Comparison of ENCODE assay signal across 2 cellular contexts in the genomic region with DNA sequence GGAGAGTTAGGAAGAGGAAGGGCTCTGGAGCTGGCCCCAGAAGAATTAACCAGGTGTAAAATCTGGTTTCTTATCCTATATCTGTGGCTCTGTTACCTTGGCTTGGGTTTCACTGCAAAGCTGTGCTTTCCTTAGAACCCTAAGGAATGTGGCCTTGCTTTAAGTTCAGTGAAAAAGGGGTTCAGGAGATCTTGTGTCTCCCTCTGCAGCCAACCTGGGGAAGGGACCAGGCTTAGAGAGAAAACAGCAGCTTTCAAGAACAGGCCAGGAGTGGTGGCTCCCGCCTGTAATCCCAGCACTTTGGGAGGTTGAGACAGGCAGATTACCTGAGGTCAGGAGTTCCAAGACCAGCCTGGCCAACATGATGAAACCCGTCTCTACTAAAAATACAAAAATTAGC.
TF ChIP-seq lines count a peak whose summit lies in the region.

No MANE protein-coding gene starts in this region.

TF ChIP-seq in IMR-90, 13 proteins besides CTCF, POLR2A, EP300 and RAD21:
- no peak for TF ChIP-seq MAZ (IDR thresholded peaks at IDR 0.05; ENCODE audit: borderline replicate concordance, low read depth, low read length)
- TF ChIP-seq MXI1 (IDR thresholded peaks at IDR 0.05; ENCODE audit: borderline replicate concordance, low read depth, low read length), result no peak
- no peak for TF ChIP-seq CHD1 (IDR thresholded peaks at IDR 0.05; ENCODE audit: low read depth, low read length)
- no peak for TF ChIP-seq RCOR1 (IDR thresholded peaks at IDR 0.05; ENCODE audit: insufficient replicate concordance, low read length)
- no peak for TF ChIP-seq SMC3 (IDR thresholded peaks at IDR 0.05; ENCODE audit: low read depth, low read length)
- TF ChIP-seq CEBPB (IDR thresholded peaks at IDR 0.05; ENCODE audit: low read depth, low read length), result no peak
- TF ChIP-seq, protein P1, sequence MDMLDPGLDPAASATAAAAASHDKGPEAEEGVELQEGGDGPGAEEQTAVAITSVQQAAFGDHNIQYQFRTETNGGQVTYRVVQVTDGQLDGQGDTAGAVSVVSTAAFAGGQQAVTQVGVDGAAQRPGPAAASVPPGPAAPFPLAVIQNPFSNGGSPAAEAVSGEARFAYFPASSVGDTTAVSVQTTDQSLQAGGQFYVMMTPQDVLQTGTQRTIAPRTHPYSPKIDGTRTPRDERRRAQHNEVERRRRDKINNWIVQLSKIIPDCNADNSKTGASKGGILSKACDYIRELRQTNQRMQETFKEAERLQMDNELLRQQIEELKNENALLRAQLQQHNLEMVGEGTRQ (IDR thresholded peaks at IDR 0.05; ENCODE audit: low read depth, low read length), result no peak
- no peak for TF ChIP-seq BHLHE40 (IDR thresholded peaks at IDR 0.05; ENCODE audit: low read depth, low read length)
- no peak for TF ChIP-seq MAFK (IDR thresholded peaks at IDR 0.05; ENCODE audit: low read depth, low read length)
- TF ChIP-seq ELK1 (IDR thresholded peaks at IDR 0.05; ENCODE audit: borderline replicate concordance, low read depth, low read length), result no peak
- no peak for TF ChIP-seq RFX5 (IDR thresholded peaks at IDR 0.05; ENCODE audit: low read depth, low read length)
- no peak for TF ChIP-seq FOS (IDR thresholded peaks at IDR 0.05; ENCODE audit: low read depth, low read length)
- no peak for TF ChIP-seq NFE2L2 (IDR thresholded peaks at IDR 0.05; ENCODE audit: low read depth, low read length)

TF ChIP-seq in GM12878, 131 proteins besides CTCF, POLR2A, EP300 and RAD21:
- TF ChIP-seq, protein P2, sequence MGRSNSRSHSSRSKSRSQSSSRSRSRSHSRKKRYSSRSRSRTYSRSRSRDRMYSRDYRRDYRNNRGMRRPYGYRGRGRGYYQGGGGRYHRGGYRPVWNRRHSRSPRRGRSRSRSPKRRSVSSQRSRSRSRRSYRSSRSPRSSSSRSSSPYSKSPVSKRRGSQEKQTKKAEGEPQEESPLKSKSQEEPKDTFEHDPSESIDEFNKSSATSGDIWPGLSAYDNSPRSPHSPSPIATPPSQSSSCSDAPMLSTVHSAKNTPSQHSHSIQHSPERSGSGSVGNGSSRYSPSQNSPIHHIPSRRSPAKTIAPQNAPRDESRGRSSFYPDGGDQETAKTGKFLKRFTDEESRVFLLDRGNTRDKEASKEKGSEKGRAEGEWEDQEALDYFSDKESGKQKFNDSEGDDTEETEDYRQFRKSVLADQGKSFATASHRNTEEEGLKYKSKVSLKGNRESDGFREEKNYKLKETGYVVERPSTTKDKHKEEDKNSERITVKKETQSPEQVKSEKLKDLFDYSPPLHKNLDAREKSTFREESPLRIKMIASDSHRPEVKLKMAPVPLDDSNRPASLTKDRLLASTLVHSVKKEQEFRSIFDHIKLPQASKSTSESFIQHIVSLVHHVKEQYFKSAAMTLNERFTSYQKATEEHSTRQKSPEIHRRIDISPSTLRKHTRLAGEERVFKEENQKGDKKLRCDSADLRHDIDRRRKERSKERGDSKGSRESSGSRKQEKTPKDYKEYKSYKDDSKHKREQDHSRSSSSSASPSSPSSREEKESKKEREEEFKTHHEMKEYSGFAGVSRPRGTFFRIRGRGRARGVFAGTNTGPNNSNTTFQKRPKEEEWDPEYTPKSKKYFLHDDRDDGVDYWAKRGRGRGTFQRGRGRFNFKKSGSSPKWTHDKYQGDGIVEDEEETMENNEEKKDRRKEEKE (IDR thresholded peaks at IDR 0.05), result no peak
- peak; percentile 18; the same call in 1 of the 2 replicates for TF ChIP-seq SMC3 (IDR thresholded peaks at IDR 0.05; ENCODE audit: borderline replicate concordance, low read length)
- no peak for TF ChIP-seq MTA3 (IDR thresholded peaks at IDR 0.05; ENCODE audit: borderline replicate concordance, low read length)
- no peak for TF ChIP-seq GATAD2B (conservative IDR thresholded peaks at IDR 0.05; ENCODE audit: low read depth)
- TF ChIP-seq KDM1A (IDR thresholded peaks at IDR 0.05; ENCODE audit: borderline replicate concordance), result no peak
